ENCODE assay signal across 1 cellular context in the genomic region with DNA sequence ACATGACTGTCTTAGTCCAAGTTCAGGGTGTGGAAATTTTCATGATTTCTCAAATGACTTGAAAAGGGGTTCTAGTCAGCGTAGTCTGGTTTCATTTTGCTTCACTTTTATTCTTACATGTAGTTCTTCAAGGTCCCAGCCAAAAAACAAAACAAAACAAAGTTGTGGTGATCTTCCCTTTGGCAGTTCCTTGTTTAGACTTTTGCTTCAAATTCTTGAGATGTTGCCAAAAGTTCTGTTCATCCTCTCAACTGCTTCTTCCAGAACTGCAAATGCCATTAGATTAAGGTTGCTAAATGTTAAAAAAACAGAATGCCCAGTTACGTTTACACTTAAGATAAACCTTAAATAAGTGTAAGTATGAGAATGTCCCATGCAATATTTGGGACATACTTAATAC.
TF ChIP-seq lines count a peak whose summit lies in the region.

No MANE protein-coding gene starts in this region.

TF ChIP-seq in HepG2, 621 proteins besides CTCF, POLR2A, EP300 and RAD21 (continued from another document):
- TF ChIP-seq, protein P1, sequence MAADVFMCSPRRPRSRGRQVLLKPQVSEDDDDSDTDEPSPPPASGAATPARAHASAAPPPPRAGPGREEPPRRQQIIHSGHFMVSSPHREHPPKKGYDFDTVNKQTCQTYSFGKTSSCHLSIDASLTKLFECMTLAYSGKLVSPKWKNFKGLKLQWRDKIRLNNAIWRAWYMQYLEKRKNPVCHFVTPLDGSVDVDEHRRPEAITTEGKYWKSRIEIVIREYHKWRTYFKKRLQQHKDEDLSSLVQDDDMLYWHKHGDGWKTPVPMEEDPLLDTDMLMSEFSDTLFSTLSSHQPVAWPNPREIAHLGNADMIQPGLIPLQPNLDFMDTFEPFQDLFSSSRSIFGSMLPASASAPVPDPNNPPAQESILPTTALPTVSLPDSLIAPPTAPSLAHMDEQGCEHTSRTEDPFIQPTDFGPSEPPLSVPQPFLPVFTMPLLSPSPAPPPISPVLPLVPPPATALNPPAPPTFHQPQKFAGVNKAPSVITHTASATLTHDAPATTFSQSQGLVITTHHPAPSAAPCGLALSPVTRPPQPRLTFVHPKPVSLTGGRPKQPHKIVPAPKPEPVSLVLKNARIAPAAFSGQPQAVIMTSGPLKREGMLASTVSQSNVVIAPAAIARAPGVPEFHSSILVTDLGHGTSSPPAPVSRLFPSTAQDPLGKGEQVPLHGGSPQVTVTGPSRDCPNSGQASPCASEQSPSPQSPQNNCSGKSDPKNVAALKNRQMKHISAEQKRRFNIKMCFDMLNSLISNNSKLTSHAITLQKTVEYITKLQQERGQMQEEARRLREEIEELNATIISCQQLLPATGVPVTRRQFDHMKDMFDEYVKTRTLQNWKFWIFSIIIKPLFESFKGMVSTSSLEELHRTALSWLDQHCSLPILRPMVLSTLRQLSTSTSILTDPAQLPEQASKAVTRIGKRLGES (CRISPR knock-in tag; IDR thresholded peaks at IDR 0.05; ENCODE audit: borderline replicate concordance): no peak
- TF ChIP-seq, protein P2, sequence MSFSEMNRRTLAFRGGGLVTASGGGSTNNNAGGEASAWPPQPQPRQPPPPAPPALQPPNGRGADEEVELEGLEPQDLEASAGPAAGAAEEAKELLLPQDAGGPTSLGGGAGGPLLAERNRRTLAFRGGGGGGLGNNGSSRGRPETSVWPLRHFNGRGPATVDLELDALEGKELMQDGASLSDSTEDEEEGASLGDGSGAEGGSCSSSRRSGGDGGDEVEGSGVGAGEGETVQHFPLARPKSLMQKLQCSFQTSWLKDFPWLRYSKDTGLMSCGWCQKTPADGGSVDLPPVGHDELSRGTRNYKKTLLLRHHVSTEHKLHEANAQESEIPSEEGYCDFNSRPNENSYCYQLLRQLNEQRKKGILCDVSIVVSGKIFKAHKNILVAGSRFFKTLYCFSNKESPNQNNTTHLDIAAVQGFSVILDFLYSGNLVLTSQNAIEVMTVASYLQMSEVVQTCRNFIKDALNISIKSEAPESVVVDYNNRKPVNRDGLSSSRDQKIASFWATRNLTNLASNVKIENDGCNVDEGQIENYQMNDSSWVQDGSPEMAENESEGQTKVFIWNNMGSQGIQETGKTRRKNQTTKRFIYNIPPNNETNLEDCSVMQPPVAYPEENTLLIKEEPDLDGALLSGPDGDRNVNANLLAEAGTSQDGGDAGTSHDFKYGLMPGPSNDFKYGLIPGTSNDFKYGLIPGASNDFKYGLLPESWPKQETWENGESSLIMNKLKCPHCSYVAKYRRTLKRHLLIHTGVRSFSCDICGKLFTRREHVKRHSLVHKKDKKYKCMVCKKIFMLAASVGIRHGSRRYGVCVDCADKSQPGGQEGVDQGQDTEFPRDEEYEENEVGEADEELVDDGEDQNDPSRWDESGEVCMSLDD (CRISPR knock-in tag; IDR thresholded peaks at IDR 0.05; ENCODE audit: borderline replicate concordance): no peak
- no peak for TF ChIP-seq NCOR1 (IDR thresholded peaks at IDR 0.05; ENCODE audit: borderline replicate concordance, low read length)
- no peak for TF ChIP-seq ZNF576 (CRISPR knock-in tag; IDR thresholded peaks at IDR 0.05)
- no peak for TF ChIP-seq JDP2 (CRISPR knock-in tag; IDR thresholded peaks at IDR 0.05; ENCODE audit: borderline replicate concordance)
- no peak for TF ChIP-seq RFXAP (CRISPR knock-in tag; IDR thresholded peaks at IDR 0.05; ENCODE audit: borderline replicate concordance)
- TF ChIP-seq ZNF713 (CRISPR knock-in tag; IDR thresholded peaks at IDR 0.05): no peak
- TF ChIP-seq EED (CRISPR knock-in tag; IDR thresholded peaks at IDR 0.05): no peak
